ENCODE assay signal across 15 cellular contexts in genomic region chr20:36349384-36350170, GRCh38.
"Had no signal": no experiment of that assay in that cellular context is flagged by ENCODE, and none has a peak within 500 bp of the region (broad histone marks: within the 10 kb centered on the region; RNA-seq: fewer than 3 reads in every experiment).

No MANE protein-coding gene starts in this region.

- DNase-seq: activated CD4-positive, alpha-beta memory T cell treated with anti-CD3 and anti-CD28 coated beads, Interleukin-2, amount 10 ng/mL, durations not matched to agents 7 days and 5 days; activated CD4-positive, alpha-beta T cell treated with anti-CD3 and anti-CD28 coated beads for 4 hours; activated effector memory CD4-positive, alpha-beta T cell treated with anti-CD3 and anti-CD28 coated beads, Interleukin-2, amount 50 U/mL, for 16 hours; activated T-cell treated with anti-CD3 and anti-CD28 coated beads, Interleukin-2, amount 50 U/mL, for 24 hours; dorsolateral prefrontal cortex; endodermal cell; left ventricle myocardium inferior; occipital lobe; stimulated activated CD4-positive, alpha-beta T cell treated with anti-CD3 and anti-CD28 coated beads, Interleukin-2, amount 100 ng/mL, for 48 hours; stimulated activated naive B cell treated with anti-CD40 and anti-IgM and Interleukin-4, amounts not matched to agents 10 μg/mL and 1 μg/mL and 100 μg/mL, for 72 hours; tibial artery had no signal

- H3K4me3 ChIP-seq: adrenal gland, dorsolateral prefrontal cortex, left ventricle myocardium inferior, tibial artery, vagina had no signal

- ATAC-seq: natural killer cell treated with Interleukin-12 subunit alpha and Interleukin-12 subunit beta and Interleukin-15 and Interleukin-18, amount 100 ng/mL, for 72 hours; stimulated activated naive B cell treated with anti-CD40 and anti-IgM and Interleukin-4, amounts not matched to agents 10 μg/mL and 1 μg/mL and 100 μg/mL, for 72 hours; WTC11 had no signal

- H3K27ac ChIP-seq: adrenal gland, dorsolateral prefrontal cortex, left ventricle myocardium inferior, tibial artery, vagina had no signal

- H3K4me1 ChIP-seq: adrenal gland, left ventricle myocardium inferior, tibial artery, vagina had no signal

- H3K27me3 ChIP-seq: adrenal gland, dorsolateral prefrontal cortex, vagina had no signal

- H3K9me3 ChIP-seq: adrenal gland, left ventricle myocardium inferior, tibial artery, vagina had no signal

- H3K36me3 ChIP-seq: adrenal gland, left ventricle myocardium inferior, tibial artery, vagina had no signal
